Comparison of ENCODE assay signal across 1 cellular context in the genomic region with DNA sequence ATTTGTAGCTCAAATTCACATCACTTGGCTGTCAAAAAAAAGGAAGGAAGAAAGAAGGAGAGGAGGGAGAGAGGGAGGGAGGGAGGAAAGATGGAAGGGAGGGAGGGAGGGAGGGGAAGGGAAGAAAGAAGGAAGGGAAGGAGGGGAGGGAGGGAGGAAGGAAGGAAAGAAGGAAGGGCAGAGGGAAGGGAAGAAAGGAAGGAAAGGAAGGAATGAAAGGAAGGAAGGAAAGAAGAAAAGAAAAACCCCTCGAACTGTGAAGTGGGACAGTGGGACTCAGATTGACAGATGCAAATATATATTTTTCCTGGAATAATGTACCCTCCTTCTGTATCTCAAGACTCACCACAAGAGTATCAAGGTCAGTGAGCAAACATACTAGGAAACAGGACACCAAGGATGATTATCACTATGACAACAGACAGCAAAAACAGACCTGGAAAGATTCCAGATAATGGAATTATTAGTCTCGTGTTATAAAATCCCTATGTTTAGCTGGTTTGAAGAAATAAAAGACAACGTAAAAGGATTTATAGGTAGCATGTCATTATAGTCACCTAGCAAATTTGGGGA.
TF ChIP-seq lines count a peak whose summit lies in the region.

No MANE protein-coding gene starts in this region.

TF ChIP-seq in HEK293T, 16 proteins besides CTCF, POLR2A, EP300 and RAD21 (continued from another document):
- TF ChIP-seq, protein P1, sequence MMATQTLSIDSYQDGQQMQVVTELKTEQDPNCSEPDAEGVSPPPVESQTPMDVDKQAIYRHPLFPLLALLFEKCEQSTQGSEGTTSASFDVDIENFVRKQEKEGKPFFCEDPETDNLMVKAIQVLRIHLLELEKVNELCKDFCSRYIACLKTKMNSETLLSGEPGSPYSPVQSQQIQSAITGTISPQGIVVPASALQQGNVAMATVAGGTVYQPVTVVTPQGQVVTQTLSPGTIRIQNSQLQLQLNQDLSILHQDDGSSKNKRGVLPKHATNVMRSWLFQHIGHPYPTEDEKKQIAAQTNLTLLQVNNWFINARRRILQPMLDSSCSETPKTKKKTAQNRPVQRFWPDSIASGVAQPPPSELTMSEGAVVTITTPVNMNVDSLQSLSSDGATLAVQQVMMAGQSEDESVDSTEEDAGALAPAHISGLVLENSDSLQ (IDR thresholded peaks at IDR 0.05), result no peak
- TF ChIP-seq L3MBTL2 (conservative IDR thresholded peaks at IDR 0.05), result no peak
- no peak for TF ChIP-seq SUZ12 (IDR thresholded peaks at IDR 0.05)
- no peak for TF ChIP-seq ZNF384 (IDR thresholded peaks at IDR 0.05)
TF ChIP-seq in HEK293T: peak in this region for 0.
